ENCODE assay signal across 19 cellular contexts in the genomic region with DNA sequence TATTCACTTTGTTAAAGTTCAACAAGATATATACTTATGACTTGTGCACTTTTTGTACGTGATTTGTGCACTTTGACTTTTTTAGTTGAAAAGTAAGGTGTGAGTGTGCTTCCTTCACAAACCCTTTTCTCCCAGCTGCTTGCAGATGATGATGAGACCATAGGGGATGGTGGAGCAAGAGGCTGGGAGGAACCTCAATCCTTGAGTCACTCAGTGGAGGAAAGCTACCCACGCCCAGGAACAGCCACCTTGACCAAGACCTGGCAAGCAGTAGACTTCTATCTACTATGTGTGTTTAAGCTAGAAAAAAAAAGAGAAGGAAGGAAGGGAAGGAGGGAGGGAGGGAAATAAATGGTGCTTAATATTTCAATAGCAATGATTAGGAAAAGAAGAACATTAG. TPM values are rescaled to one million over a fixed set of nuclear protein-coding genes. Genes with fewer than 3 reads are reported as not detected.
DNase-seq lines count a peak whose midpoint lies in the region; ATAC-seq, FAIRE-seq and TF ChIP-seq lines count a peak whose summit lies in the region.
"Had no signal": no experiment of that assay in that cellular context is flagged by ENCODE, and none has a peak within 500 bp of the region (broad histone marks: within the 10 kb centered on the region; RNA-seq: fewer than 3 reads in every experiment).

No MANE protein-coding gene starts in this region.

- H3K9me3 Mint-ChIP-seq in activated naive CD4-positive, alpha-beta T cell treated with anti-CD3 and anti-CD28 coated beads, Interleukin-2, amount 10 ng/mL, durations not matched to agents 7 days and 5 days, result no peaks in the 10 kb centered on the region
- no peaks in the 10 kb centered on the region for H3K9me3 Mint-ChIP-seq in osteocyte (ENCODE audit: unreplicated experiment)
- H3K9me3 Mint-ChIP-seq: CD8-positive, alpha-beta memory T cell; H9; HFFc6 had no signal

- no peaks in the 10 kb centered on the region for H3F3A ChIP-seq in PC-3 (ENCODE audit: low read length, unreplicated experiment)

- H3K27ac ChIP-seq in PC-3 (ENCODE audit: low read length) (no peak overlapping the region), epithelial cell of prostate (peak overlapping the region; percentile 23), small intestine (ENCODE audit: low read depth in 1 of 2, low read length in 1 of 2) (no peak overlapping the region)
- H3K27ac ChIP-seq: BLaER1 had no signal

- WGBS in small intestine, 3 donors, result 70 to 82% (median 80%) methylated on average over 2 of the region's 2 CpGs

- H3K9ac ChIP-seq in PC-3 (ENCODE audit: low read length), result no peak overlapping the region
- H3K9ac ChIP-seq: BLaER1 had no signal

- FAIRE-seq in small intestine (lab: Jason Lieb, UNC), result no peak
- FAIRE-seq: HepG2, HTR-8/SVneo had no signal

- H3K9me3 ChIP-seq in PC-3 (ENCODE audit: low read length), result no peaks in the 10 kb centered on the region
- no peaks in the 10 kb centered on the region for H3K9me3 ChIP-seq in small intestine (ENCODE audit: control insufficient read depth, low read depth)
- H3K9me3 ChIP-seq: BLaER1 had no signal

- H3K36me3 ChIP-seq in PC-3 (ENCODE audit: low read depth, low read length), result no peaks in the 10 kb centered on the region
- no peaks in the 10 kb centered on the region for H3K36me3 ChIP-seq in small intestine (ENCODE audit: control insufficient read depth in 2 of 2, insufficient read depth in 2 of 2, low read length in 2 of 2)
- H3K36me3 ChIP-seq: BLaER1 had no signal

- H3K27ac Mint-ChIP-seq in activated naive CD4-positive, alpha-beta T cell treated with anti-CD3 and anti-CD28 coated beads, Interleukin-2, amount 10 ng/mL, durations not matched to agents 7 days and 5 days, result peak overlapping the region; percentile 52
- H3K27ac Mint-ChIP-seq in osteocyte (ENCODE audit: unreplicated experiment), result no peak overlapping the region
- H3K27ac Mint-ChIP-seq: CD8-positive, alpha-beta memory T cell; H9; HFFc6 had no signal

- H3K9me2 ChIP-seq in PC-3 (replicated peaks; ENCODE audit: low read length), result no peaks in the 10 kb centered on the region

- intact Hi-C loops in PC-3 (cut with micrococcal nuclease), result no loop called here

- peaks cover 27% of the 10 kb centered on the region for H3K4me1 ChIP-seq in PC-3 (ENCODE audit: insufficient read depth, low read length)
- H3K4me1 ChIP-seq in small intestine (ENCODE audit: control insufficient read depth in 2 of 2, insufficient read depth in 1 of 2, low read depth in 1 of 2, low read length in 1 of 2), result no peaks in the 10 kb centered on the region

- POLR2A ChIA-PET in PC-3 (lab: Charles Lee; ENCODE audit: unreplicated experiment), result no interaction called here

- H3K4me3 Mint-ChIP-seq in activated naive CD4-positive, alpha-beta T cell treated with anti-CD3 and anti-CD28 coated beads, Interleukin-2, amount 10 ng/mL, durations not matched to agents 7 days and 5 days, result no peak overlapping the region
- H3K4me3 Mint-ChIP-seq in osteocyte (ENCODE audit: unreplicated experiment), result no peak overlapping the region
- H3K4me3 Mint-ChIP-seq: CD8-positive, alpha-beta memory T cell; H9; HFFc6 had no signal

- no peaks in the 10 kb centered on the region for H3K79me2 ChIP-seq in PC-3 (ENCODE audit: low read length)

- ATAC-seq in PC-3 (peak; percentile 18; the same call in 1 of the 2 replicates), GM19397 (IDR thresholded peaks at IDR 0.05; ENCODE audit: unreplicated experiment) (no peak)
- ATAC-seq: HepG2 had no signal

- H3K4me2 ChIP-seq in PC-3 (ENCODE audit: low read length), result no peak overlapping the region
- H3K4me2 ChIP-seq: BLaER1 had no signal

- no peak overlapping the region for H2AFZ ChIP-seq in PC-3 (ENCODE audit: low read length)

- no peak overlapping the region for H3K4me3 ChIP-seq in PC-3 (ENCODE audit: low read length)
- H3K4me3 ChIP-seq in small intestine (ENCODE audit: low read depth in 1 of 2, low read length in 2 of 2), result no peak overlapping the region
- H3K4me3 ChIP-seq: BLaER1 had no signal

- CTCF ChIA-PET in activated naive CD4-positive, alpha-beta T cell treated with anti-CD3 and anti-CD28 coated beads, Interleukin-2, amount 10 ng/mL, durations not matched to agents 7 days and 5 days (lab: Charles Lee), result interaction anchor here (0.6 kb wide), 1 partner anchor 97 kb away, joined by 3 read pairs; no protein-coding TSS in a partner anchor
- CTCF ChIA-PET in PC-3 (lab: Charles Lee), result no interaction called here

- no peak for DNase-seq in activated naive CD4-positive, alpha-beta T cell treated with anti-CD3 and anti-CD28 coated beads, Interleukin-2, amount 10 ng/mL, durations not matched to agents 7 days and 5 days
- DNase-seq in activated naive CD4-positive, alpha-beta T cell treated with anti-CD3 and anti-CD28 coated beads, Interleukin-2, amount 50 U/mL, for 16 hours, result no peak
- DNase-seq in PC-3, result no peak
- DNase-seq in epithelial cell of prostate (ENCODE audit: low read depth, low spot score), result no peak
- DNase-seq in osteocyte (ENCODE audit: extremely low spot score, unreplicated experiment), result peak; percentile 42
- DNase-seq in small intestine, result no peak
- DNase-seq in NK-92 treated with Interleukin-12 subunit alpha and Interleukin-12 subunit beta, amount 100 ng/mL, for 24 hours (lab: John Stamatoyannopoulos, UW), result no peak
- DNase-seq: 8988T; AML-193; CD8-positive, alpha-beta memory T cell; DMS53; GF-D8; GOT3; H9; HFFc6 had no signal

- no peaks in the 10 kb centered on the region for H4K20me1 ChIP-seq in PC-3 (ENCODE audit: low read length)
- H4K20me1 ChIP-seq: BLaER1 had no signal

- peaks cover 57% of the 10 kb centered on the region for H3K27me3 Mint-ChIP-seq in activated naive CD4-positive, alpha-beta T cell treated with anti-CD3 and anti-CD28 coated beads, Interleukin-2, amount 10 ng/mL, durations not matched to agents 7 days and 5 days
- H3K27me3 Mint-ChIP-seq in osteocyte (ENCODE audit: unreplicated experiment), result no peaks in the 10 kb centered on the region

- H3K4me1 Mint-ChIP-seq in activated naive CD4-positive, alpha-beta T cell treated with anti-CD3 and anti-CD28 coated beads, Interleukin-2, amount 10 ng/mL, durations not matched to agents 7 days and 5 days, result peaks cover 26% of the 10 kb centered on the region
- H3K4me1 Mint-ChIP-seq in osteocyte (ENCODE audit: unreplicated experiment), result peaks cover 11% of the 10 kb centered on the region

- H3K36me3 Mint-ChIP-seq in activated naive CD4-positive, alpha-beta T cell treated with anti-CD3 and anti-CD28 coated beads, Interleukin-2, amount 10 ng/mL, durations not matched to agents 7 days and 5 days, result no peaks in the 10 kb centered on the region
- H3K36me3 Mint-ChIP-seq in osteocyte (ENCODE audit: unreplicated experiment), result no peaks in the 10 kb centered on the region
- H3K36me3 Mint-ChIP-seq: CD8-positive, alpha-beta memory T cell had no signal

- H3K27me3 ChIP-seq in PC-3 (ENCODE audit: low read length), result no peaks in the 10 kb centered on the region
- H3K27me3 ChIP-seq in small intestine (ENCODE audit: control insufficient read depth in 2 of 2, insufficient read depth in 2 of 2, low read length in 2 of 2), result peaks cover 0 to 3% of the 10 kb centered on the region in 2 donors
- H3K27me3 ChIP-seq: BLaER1 had no signal

- no TSS peak for BruUV-seq in PC-3 (replicated peaks; lab: Mats Ljungman, UMichigan)

- no peak for TF ChIP-seq CTCF in PC-3 (conservative IDR thresholded peaks at IDR 0.05; ENCODE audit: low read depth, low read length)
- TF ChIP-seq CTCF in osteocyte (IDR thresholded peaks at IDR 0.05), result no peak

RNA-seq across cellular contexts. Expression of a gene that starts 25.2 kb away (rescaled TPM):
- total RNA-seq in PC-3 (2014; rRNA removed) (24.1 and 39.5 TPM in 2 replicates), osteocyte (23.0 and 25.9 TPM in 2 replicates)
- 1 to 10 TPM; 1.1 to 6.0 (median 2.2) TPM for polyA plus RNA-seq in small intestine
